In genomic region chr12:112322882-112323547, GRCh38 we compare ENCODE assay signal across 16 cellular contexts. TPM values are rescaled to one million over a fixed set of nuclear protein-coding genes. Genes with fewer than 3 reads are reported as not detected.
DNase-seq lines count a peak whose midpoint lies in the region; ATAC-seq and TF ChIP-seq lines count a peak whose summit lies in the region.
"Had no signal": no experiment of that assay in that cellular context is flagged by ENCODE, and none has a peak within 500 bp of the region (broad histone marks: within the 10 kb centered on the region; RNA-seq: fewer than 3 reads in every experiment).

No MANE protein-coding gene starts in this region.

- peaks cover 17% of the 10 kb centered on the region for H3K79me2 ChIP-seq in mammary epithelial cell (ENCODE audit: insufficient read depth, low read length)

- no peak for TF ChIP-seq CTCF in mammary epithelial cell (conservative IDR thresholded peaks at IDR 0.05 in 1 of 2, IDR thresholded peaks at IDR 0.05 in 1 of 2; ENCODE audit: extremely low read depth in 1 of 2, insufficient read depth in 1 of 2, low read depth in 1 of 2, low read length in 2 of 2)
- no peak for TF ChIP-seq CTCF in MCF 10A (IDR thresholded peaks at IDR 0.05; ENCODE audit: unreplicated experiment)
- TF ChIP-seq CTCF in WTC11 (IDR thresholded peaks at IDR 0.05) = no peak
- no peak for TF ChIP-seq CTCF in tibial artery (IDR thresholded peaks at IDR 0.05)

- CTCF ChIA-PET in mammary epithelial cell (lab: Charles Lee; ENCODE audit: low non-redundant PET) (no interaction called here), MCF 10A (lab: Yijun Ruan, JAX) (interaction anchor here (0.7 kb wide), 2 partner anchors 13 to 18 kb away, joined by 3 read pairs; no protein-coding TSS in a partner anchor), WTC11 (lab: Charles Lee) (interaction anchor here (0.6 to 0.9 kb wide), 2 partner anchors 64 to 841 kb away, joined by 3 read pairs; no protein-coding TSS in a partner anchor)

- intact Hi-C loops in mammary epithelial cell (cut with micrococcal nuclease) = no loop called here
- intact Hi-C loops in MCF 10A (cut with micrococcal nuclease) = no loop called here
- intact Hi-C loops in left colon (cut with DNase I, micrococcal nuclease) = no loop called here
- intact Hi-C loops in tibial artery (cut with DNase I; ENCODE audit: low total_unique reads) = no loop called here

- H3K27me3 ChIP-seq in mammary epithelial cell (ENCODE audit: insufficient read depth, low read length) (no peaks in the 10 kb centered on the region), tibial artery (no peaks in the 10 kb centered on the region)

- H3K4me3 Mint-ChIP-seq in MCF 10A (ENCODE audit: unreplicated experiment) = no peak overlapping the region
- H3K4me3 Mint-ChIP-seq in WTC11 = no peak overlapping the region

- no peak overlapping the region for H3K4me2 ChIP-seq in mammary epithelial cell (ENCODE audit: insufficient read depth, low read depth, low read length)

- H3K4me3 ChIP-seq in mammary epithelial cell (replicated peaks in 1 of 3; ENCODE audit: insufficient read depth in 1 of 3, low read depth in 2 of 3, low read length in 3 of 3) = no peak overlapping the region
- H3K4me3 ChIP-seq in tibial artery = no peak overlapping the region

- H3K4me1 ChIP-seq in mammary epithelial cell (ENCODE audit: insufficient read depth, low read length) (no peaks in the 10 kb centered on the region), tibial artery (peaks cover 0 to 14% (median 4%) of the 10 kb centered on the region in 4 donors)

- H3K9ac ChIP-seq in mammary epithelial cell (ENCODE audit: insufficient read depth, low read length) = no peak overlapping the region

- no peak overlapping the region for H2AFZ ChIP-seq in mammary epithelial cell (ENCODE audit: low read depth, low read length)

- dilution Hi-C loops in mammary epithelial cell (cut with HindIII; ENCODE audit: low sequenced_read_pairs) = loop anchor here (5.0 kb wide), 1 partner anchor 86 kb away; no protein-coding TSS in a partner anchor

- H3K27me3 Mint-ChIP-seq in MCF 10A (ENCODE audit: insufficient read depth, unreplicated experiment) = no peaks in the 10 kb centered on the region
- H3K27me3 Mint-ChIP-seq in WTC11 (ENCODE audit: low read depth) = no peaks in the 10 kb centered on the region

- POLR2A ChIA-PET in MCF 10A (lab: Yijun Ruan, JAX) (interaction anchor here (2.2 kb wide), 1 partner anchor 13 kb away, joined by 5 read pairs; no protein-coding TSS in a partner anchor), WTC11 (lab: Charles Lee) (no interaction called here)

- ATAC-seq in WTC11 (no peak), left colon (peak; percentile 11), GM18867 (IDR thresholded peaks at IDR 0.05; ENCODE audit: unreplicated experiment) (no peak)
- ATAC-seq: PC-3 had no signal

- H3K36me3 Mint-ChIP-seq in MCF 10A (ENCODE audit: insufficient read depth, unreplicated experiment) = peaks cover 8% of the 10 kb centered on the region
- H3K36me3 Mint-ChIP-seq in WTC11 = 0 out of 2 replicates have a peak, but pooled peaks cover 3% of the 10 kb centered on the region

- no TSS peak for BruUV-seq in mammary epithelial cell (replicated peaks; lab: Mats Ljungman, UMichigan)
- BruUV-seq in MCF 10A (replicated peaks; lab: Mats Ljungman, UMichigan) = no TSS peak

- H3K9me3 ChIP-seq in mammary epithelial cell (replicated peaks; ENCODE audit: insufficient read depth, low read length) (no peaks in the 10 kb centered on the region), tibial artery (no peaks in the 10 kb centered on the region)

- peak; percentile 21 for DNase-seq in mammary epithelial cell
- DNase-seq in MCF 10A (ENCODE audit: unreplicated experiment) = no peak
- no peak for DNase-seq in WTC11 (ENCODE audit: low spot score)
- DNase-seq in left colon = no peak
- DNase-seq in tibial artery = no peak
- DNase-seq in NCI-H345 (lab: John Stamatoyannopoulos, UW) = no peak
- DNase-seq: DMS 273 treated with DMSO at 0.1 percent for 48 hours, H7, NCI-H187, NCI-H446 treated with DMSO at 0.1 percent for 48 hours, NCI-H748 treated with DMSO at 0.1 percent for 48 hours, PC-3 had no signal

- in situ Hi-C loops in mammary epithelial cell (cut with MboI; ENCODE audit: low sequenced_read_pairs in 2 of 2) = no loop called here

- WGBS in mammary epithelial cell (ENCODE audit: low coverage, missing lambda C conversion rate) = 6% methylated on average over 4 of the region's 4 CpGs

- no peaks in the 10 kb centered on the region for H4K20me1 ChIP-seq in mammary epithelial cell (ENCODE audit: insufficient read depth, low read length)

- H3K27ac Mint-ChIP-seq in MCF 10A (ENCODE audit: low read depth, unreplicated experiment) (no peak overlapping the region), WTC11 (peak overlapping the region; percentile 87)

- H3K36me3 ChIP-seq in mammary epithelial cell (ENCODE audit: insufficient read depth, low read length) (no peaks in the 10 kb centered on the region), tibial artery (peaks cover 0 to 9% (median 6%) of the 10 kb centered on the region in 3 donors)

- H3K9me3 Mint-ChIP-seq in MCF 10A (ENCODE audit: unreplicated experiment) = no peaks in the 10 kb centered on the region
- no peaks in the 10 kb centered on the region for H3K9me3 Mint-ChIP-seq in WTC11

- H3K4me1 Mint-ChIP-seq in MCF 10A (ENCODE audit: insufficient read depth, unreplicated experiment) (peaks cover 10% of the 10 kb centered on the region), WTC11 (peaks cover 26% of the 10 kb centered on the region)

- no peak overlapping the region for H3K27ac ChIP-seq in mammary epithelial cell (ENCODE audit: insufficient read depth, low read depth, low read length)
- no peak overlapping the region for H3K27ac ChIP-seq in tibial artery
- H3K27ac ChIP-seq: C4-2B, HL-60, RWPE1 had no signal

TF ChIP-seq in WTC11, 78 proteins besides CTCF, POLR2A, EP300 and RAD21:
- TF ChIP-seq NFE2L1 (CRISPR knock-in tag; IDR thresholded peaks at IDR 0.05) (no peak), MLX (CRISPR knock-in tag; IDR thresholded peaks at IDR 0.05) (no peak), JUN (CRISPR knock-in tag; IDR thresholded peaks at IDR 0.05) (no peak), OVOL2 (CRISPR knock-in tag; IDR thresholded peaks at IDR 0.05; ENCODE audit: borderline replicate concordance) (no peak), ZNF263 (CRISPR knock-in tag; IDR thresholded peaks at IDR 0.05; ENCODE audit: low read depth) (no peak), ATF3 (CRISPR knock-in tag; conservative IDR thresholded peaks at IDR 0.05) (no peak)

RNA-seq across cellular contexts. Expression of gene HECTD4, which starts 59.2 kb away (rescaled TPM):
- total RNA-seq in mammary epithelial cell = 10 to 100 TPM; 30.7 to 36.1 TPM
- 5.1 TPM for polyA plus RNA-seq in mammary epithelial cell
- 18.2 TPM for polyA minus RNA-seq in mammary epithelial cell
- total RNA-seq in MCF 10A (2022) = 35.2 and 46.7 TPM in 2 replicates
- 26.5 to 32.2 TPM (median 31.7 TPM) in 3 replicates for total RNA-seq in WTC11 (2021)
- total RNA-seq in left colon = 10 to 100 TPM; 49.3 to 61.3 TPM
